ENCODE assay signal across 23 cellular contexts in genomic region chr17:37551788-37552187, GRCh38. TPM values are rescaled to one million over a fixed set of nuclear protein-coding genes. Genes with fewer than 3 reads are reported as not detected.
A peak's percentile ranks its signal among the peaks of the same experiment; 100 is the strongest.
DNase-seq lines count a peak whose midpoint lies in the region; ATAC-seq and TF ChIP-seq lines count a peak whose summit lies in the region.
"Had no signal": no experiment of that assay in that cellular context is flagged by ENCODE, and none has a peak within 500 bp of the region (broad histone marks: within the 10 kb centered on the region; RNA-seq: fewer than 3 reads in every experiment).

No MANE protein-coding gene starts in this region.

- H3K4me1 Mint-ChIP-seq in activated CD4-positive, alpha-beta T cell treated with anti-CD3 and anti-CD28 coated beads, Interleukin-2, amount 10 ng/mL, durations not matched to agents 24 days and 14 days: peaks cover 28% of the 10 kb centered on the region
- H3K4me1 Mint-ChIP-seq in activated CD4-positive, alpha-beta T cell treated with anti-CD3 and anti-CD28 coated beads, Interleukin-2, amount 10 ng/mL, durations not matched to agents 7 days and 5 days: peaks cover 21% of the 10 kb centered on the region
- H3K4me1 Mint-ChIP-seq in osteocyte (ENCODE audit: unreplicated experiment): peaks cover 13% of the 10 kb centered on the region
- H3K4me1 Mint-ChIP-seq in activated naive CD4-positive, alpha-beta T cell treated with anti-CD3 and anti-CD28 coated beads for 36 hours (ENCODE audit: low read depth): peaks cover 65% of the 10 kb centered on the region

- POLR2A ChIA-PET in activated CD4-positive, alpha-beta T cell treated with anti-CD3 and anti-CD28 coated beads, Interleukin-2, amount 10 ng/mL, durations not matched to agents 7 days and 5 days (lab: Charles Lee): no interaction called here
- POLR2A ChIA-PET in HEK293 (lab: Yijun Ruan, JAX): interaction anchor here (0.6 to 0.7 kb wide), 2 partner anchors 11 to 246 kb away, joined by 3 read pairs; no protein-coding TSS in a partner anchor

- no peak overlapping the region for H3K4me3 Mint-ChIP-seq in activated CD4-positive, alpha-beta T cell treated with anti-CD3 and anti-CD28 coated beads, Interleukin-2, amount 10 ng/mL, durations not matched to agents 24 days and 14 days
- no peak overlapping the region for H3K4me3 Mint-ChIP-seq in activated CD4-positive, alpha-beta T cell treated with anti-CD3 and anti-CD28 coated beads, Interleukin-2, amount 10 ng/mL, durations not matched to agents 7 days and 5 days
- no peak overlapping the region for H3K4me3 Mint-ChIP-seq in osteocyte (ENCODE audit: unreplicated experiment)
- no peak overlapping the region for H3K4me3 Mint-ChIP-seq in activated naive CD4-positive, alpha-beta T cell treated with anti-CD3 and anti-CD28 coated beads for 36 hours
- H3K4me3 Mint-ChIP-seq: stimulated activated naive B cell treated with anti-CD40 and anti-IgM and Interleukin-4, amounts not matched to agents 10 μg/mL and 1 μg/mL and 100 μg/mL, for 72 hours had no signal

- peaks cover 15 to 18% of the 10 kb centered on the region in 2 experiments for H3K36me3 ChIP-seq in HEK293 (ENCODE audit: control insufficient read depth in 2 of 2, insufficient read depth in 1 of 2, low read length in 2 of 2)

- CTCF ChIA-PET in activated CD4-positive, alpha-beta T cell treated with anti-CD3 and anti-CD28 coated beads, Interleukin-2, amount 10 ng/mL, durations not matched to agents 7 days and 5 days (lab: Charles Lee): interaction anchor here (0.6 kb wide), 3 partner anchors 102 to 1323 kb away, joined by 4 to 5 read pairs (median 4); no protein-coding TSS in a partner anchor
- CTCF ChIA-PET in HEK293 (lab: Yijun Ruan, JAX): interaction anchor here (0.6 to 1.9 kb wide), 2 partner anchors 18 kb away, joined by 4 to 7 read pairs; no protein-coding TSS in a partner anchor
- CTCF ChIA-PET in activated naive CD4-positive, alpha-beta T cell treated with anti-CD3 and anti-CD28 coated beads for 36 hours (lab: Charles Lee): interaction anchor here (2.0 kb wide), 1 partner anchor 18 kb away, joined by 5 read pairs; no protein-coding TSS in a partner anchor

- H3K27ac ChIP-seq in HEK293 (ENCODE audit: extremely low read depth, low read depth, low read length): no peak overlapping the region
- H3K27ac ChIP-seq: 22Rv1, lower lobe of right lung, SJCRH30 had no signal

- intact Hi-C loops in activated CD4-positive, alpha-beta T cell treated with anti-CD3 and anti-CD28 coated beads, Interleukin-2, amount 10 ng/mL, durations not matched to agents 24 days and 14 days (cut with micrococcal nuclease): no loop called here
- intact Hi-C loops in activated naive CD4-positive, alpha-beta T cell treated with anti-CD3 and anti-CD28 coated beads for 36 hours (cut with micrococcal nuclease): loop anchor here (5.0 kb wide), 1 partner anchor 36 kb away; no protein-coding TSS in a partner anchor

- no peaks in the 10 kb centered on the region for H3K9me3 Mint-ChIP-seq in activated CD4-positive, alpha-beta T cell treated with anti-CD3 and anti-CD28 coated beads, Interleukin-2, amount 10 ng/mL, durations not matched to agents 24 days and 14 days
- H3K9me3 Mint-ChIP-seq in activated CD4-positive, alpha-beta T cell treated with anti-CD3 and anti-CD28 coated beads, Interleukin-2, amount 10 ng/mL, durations not matched to agents 7 days and 5 days: no peaks in the 10 kb centered on the region
- H3K9me3 Mint-ChIP-seq in osteocyte (ENCODE audit: unreplicated experiment): no peaks in the 10 kb centered on the region
- no peaks in the 10 kb centered on the region for H3K9me3 Mint-ChIP-seq in activated naive CD4-positive, alpha-beta T cell treated with anti-CD3 and anti-CD28 coated beads for 36 hours
- H3K9me3 Mint-ChIP-seq: stimulated activated naive B cell treated with anti-CD40 and anti-IgM and Interleukin-4, amounts not matched to agents 10 μg/mL and 1 μg/mL and 100 μg/mL, for 72 hours had no signal

- H3K36me3 Mint-ChIP-seq in activated CD4-positive, alpha-beta T cell treated with anti-CD3 and anti-CD28 coated beads, Interleukin-2, amount 10 ng/mL, durations not matched to agents 24 days and 14 days (ENCODE audit: low read depth): peaks cover 47% of the 10 kb centered on the region
- peaks cover 54% of the 10 kb centered on the region for H3K36me3 Mint-ChIP-seq in activated CD4-positive, alpha-beta T cell treated with anti-CD3 and anti-CD28 coated beads, Interleukin-2, amount 10 ng/mL, durations not matched to agents 7 days and 5 days (ENCODE audit: low read depth)
- peaks cover 33% of the 10 kb centered on the region for H3K36me3 Mint-ChIP-seq in osteocyte (ENCODE audit: unreplicated experiment)
- peaks cover 16% of the 10 kb centered on the region for H3K36me3 Mint-ChIP-seq in activated naive CD4-positive, alpha-beta T cell treated with anti-CD3 and anti-CD28 coated beads for 36 hours (ENCODE audit: low read depth)

- H3K27ac Mint-ChIP-seq in activated CD4-positive, alpha-beta T cell treated with anti-CD3 and anti-CD28 coated beads, Interleukin-2, amount 10 ng/mL, durations not matched to agents 24 days and 14 days: peak overlapping the region; percentile 40
- H3K27ac Mint-ChIP-seq in activated CD4-positive, alpha-beta T cell treated with anti-CD3 and anti-CD28 coated beads, Interleukin-2, amount 10 ng/mL, durations not matched to agents 7 days and 5 days: no peak overlapping the region
- peak overlapping the region; percentile 14 for H3K27ac Mint-ChIP-seq in osteocyte (ENCODE audit: unreplicated experiment)
- no peak overlapping the region for H3K27ac Mint-ChIP-seq in activated naive CD4-positive, alpha-beta T cell treated with anti-CD3 and anti-CD28 coated beads for 36 hours
- H3K27ac Mint-ChIP-seq: stimulated activated naive B cell treated with anti-CD40 and anti-IgM and Interleukin-4, amounts not matched to agents 10 μg/mL and 1 μg/mL and 100 μg/mL, for 72 hours had no signal

- no peaks in the 10 kb centered on the region for H3K4me1 ChIP-seq in HEK293 (ENCODE audit: control insufficient read depth, insufficient read depth, low read length)
- H3K4me1 ChIP-seq: lower lobe of right lung had no signal

- H3K9me3 ChIP-seq in HEK293 (ENCODE audit: control insufficient read depth, insufficient read depth, low read depth, low read length): no peaks in the 10 kb centered on the region
- H3K9me3 ChIP-seq: HAP-1, heart right ventricle, lower lobe of right lung, SJCRH30 had no signal

- no peak for ATAC-seq in GM21515 (IDR thresholded peaks at IDR 0.05; ENCODE audit: unreplicated experiment)
- ATAC-seq: heart right ventricle; HepG2; lower lobe of right lung; PC-3; sciatic nerve; stimulated activated naive B cell treated with anti-CD40 and anti-IgM and Interleukin-4, amounts not matched to agents 10 μg/mL and 1 μg/mL and 100 μg/mL, for 72 hours had no signal

- TF ChIP-seq CTCF in HEK293 (tag by site-specific recombination; IDR thresholded peaks at IDR 0.05): no peak
- TF ChIP-seq CTCF in choroid plexus epithelial cell (conservative IDR thresholded peaks at IDR 0.05; ENCODE audit: low read depth, low read length): no peak
- no peak for TF ChIP-seq CTCF in osteocyte (IDR thresholded peaks at IDR 0.05)

- H3K4me3 ChIP-seq in HEK293 (ENCODE audit: low read depth, low read length): no peak overlapping the region
- no peak overlapping the region for H3K4me3 ChIP-seq in choroid plexus epithelial cell (ENCODE audit: low read depth, low read length)
- H3K4me3 ChIP-seq: HAP-1, heart right ventricle, lower lobe of right lung, SJCRH30 had no signal

- no peak for DNase-seq in activated CD4-positive, alpha-beta T cell treated with anti-CD3 and anti-CD28 coated beads, Interleukin-2, amount 10 ng/mL, durations not matched to agents 24 days and 14 days
- no peak for DNase-seq in activated CD4-positive, alpha-beta T cell treated with anti-CD3 and anti-CD28 coated beads, Interleukin-2, amount 10 ng/mL, durations not matched to agents 7 days and 5 days
- peak; percentile 37 for DNase-seq in choroid plexus epithelial cell (ENCODE audit: low read depth)
- DNase-seq in osteocyte (ENCODE audit: extremely low spot score, unreplicated experiment): no peak
- no peak for DNase-seq in kidney glomerular epithelial cell (lab: John Stamatoyannopoulos, UW)
- DNase-seq in activated naive CD4-positive, alpha-beta T cell treated with anti-CD3 and anti-CD28 coated beads for 36 hours: no peak
- DNase-seq: activated CD8-positive, alpha-beta memory T cell treated with anti-CD3 and anti-CD28 coated beads for 24 hours; aorta; effector memory CD4-positive, alpha-beta T cell; heart right ventricle; lower lobe of right lung; NCI-H1436; NCI-H774; PC-3; SJCRH30; stimulated activated naive B cell treated with anti-CD40 and anti-IgM and Interleukin-4, amounts not matched to agents 10 μg/mL and 1 μg/mL and 100 μg/mL, for 72 hours; T-helper 2 cell had no signal

- no peaks in the 10 kb centered on the region for H3K27me3 Mint-ChIP-seq in activated CD4-positive, alpha-beta T cell treated with anti-CD3 and anti-CD28 coated beads, Interleukin-2, amount 10 ng/mL, durations not matched to agents 24 days and 14 days
- no peaks in the 10 kb centered on the region for H3K27me3 Mint-ChIP-seq in activated CD4-positive, alpha-beta T cell treated with anti-CD3 and anti-CD28 coated beads, Interleukin-2, amount 10 ng/mL, durations not matched to agents 7 days and 5 days
- no peaks in the 10 kb centered on the region for H3K27me3 Mint-ChIP-seq in osteocyte (ENCODE audit: unreplicated experiment)
- no peaks in the 10 kb centered on the region for H3K27me3 Mint-ChIP-seq in activated naive CD4-positive, alpha-beta T cell treated with anti-CD3 and anti-CD28 coated beads for 36 hours (ENCODE audit: low read depth)
- H3K27me3 Mint-ChIP-seq: stimulated activated naive B cell treated with anti-CD40 and anti-IgM and Interleukin-4, amounts not matched to agents 10 μg/mL and 1 μg/mL and 100 μg/mL, for 72 hours had no signal

TF ChIP-seq in HEK293, 187 proteins besides CTCF, POLR2A, EP300 and RAD21:
- TF ChIP-seq ZFHX2 (tag by site-specific recombination; conservative IDR thresholded peaks at IDR 0.05): peak; percentile 35; the same call in 1 of the 2 replicates
- no peak for TF ChIP-seq ZNF624 (tag by site-specific recombination; IDR thresholded peaks at IDR 0.05)
TF ChIP-seq in HEK293: peak in this region for 1.

RNA-seq across cellular contexts. Expression of gene SYNRG, which starts 57.4 kb away (rescaled TPM):
- total RNA-seq in activated CD4-positive, alpha-beta T cell treated with anti-CD3 and anti-CD28 coated beads, Interleukin-2, amount 10 ng/mL, durations not matched to agents 24 days and 14 days: 44.1 and 45.3 TPM in 2 replicates
- 100 to 1,000 TPM; 106 to 111 TPM for total RNA-seq in activated CD4-positive, alpha-beta T cell treated with anti-CD3 and anti-CD28 coated beads, Interleukin-2, amount 10 ng/mL, durations not matched to agents 7 days and 5 days
- 49.7 and 51.9 TPM in 2 replicates for total RNA-seq in osteocyte
- total RNA-seq in activated naive CD4-positive, alpha-beta T cell treated with anti-CD3 and anti-CD28 coated beads for 36 hours: 10 to 100 TPM; 39.1 to 40.1 TPM

Comparison
In these comparisons a context has a peak if more than half of its experiments do, and no peak if none do; other contexts are left out.
1. H3K27ac Mint-ChIP-seq: peak in activated CD4-positive, alpha-beta T cell treated with anti-CD3 and anti-CD28 coated beads, Interleukin-2, amount 10 ng/mL, durations not matched to agents 24 days and 14 days (single experiment) and osteocyte (single experiment); none in activated CD4-positive, alpha-beta T cell treated with anti-CD3 and anti-CD28 coated beads, Interleukin-2, amount 10 ng/mL, durations not matched to agents 7 days and 5 days (single experiment) and activated naive CD4-positive, alpha-beta T cell treated with anti-CD3 and anti-CD28 coated beads for 36 hours (single experiment).